ENCODE assay signal across 8 cellular contexts in the genomic region with DNA sequence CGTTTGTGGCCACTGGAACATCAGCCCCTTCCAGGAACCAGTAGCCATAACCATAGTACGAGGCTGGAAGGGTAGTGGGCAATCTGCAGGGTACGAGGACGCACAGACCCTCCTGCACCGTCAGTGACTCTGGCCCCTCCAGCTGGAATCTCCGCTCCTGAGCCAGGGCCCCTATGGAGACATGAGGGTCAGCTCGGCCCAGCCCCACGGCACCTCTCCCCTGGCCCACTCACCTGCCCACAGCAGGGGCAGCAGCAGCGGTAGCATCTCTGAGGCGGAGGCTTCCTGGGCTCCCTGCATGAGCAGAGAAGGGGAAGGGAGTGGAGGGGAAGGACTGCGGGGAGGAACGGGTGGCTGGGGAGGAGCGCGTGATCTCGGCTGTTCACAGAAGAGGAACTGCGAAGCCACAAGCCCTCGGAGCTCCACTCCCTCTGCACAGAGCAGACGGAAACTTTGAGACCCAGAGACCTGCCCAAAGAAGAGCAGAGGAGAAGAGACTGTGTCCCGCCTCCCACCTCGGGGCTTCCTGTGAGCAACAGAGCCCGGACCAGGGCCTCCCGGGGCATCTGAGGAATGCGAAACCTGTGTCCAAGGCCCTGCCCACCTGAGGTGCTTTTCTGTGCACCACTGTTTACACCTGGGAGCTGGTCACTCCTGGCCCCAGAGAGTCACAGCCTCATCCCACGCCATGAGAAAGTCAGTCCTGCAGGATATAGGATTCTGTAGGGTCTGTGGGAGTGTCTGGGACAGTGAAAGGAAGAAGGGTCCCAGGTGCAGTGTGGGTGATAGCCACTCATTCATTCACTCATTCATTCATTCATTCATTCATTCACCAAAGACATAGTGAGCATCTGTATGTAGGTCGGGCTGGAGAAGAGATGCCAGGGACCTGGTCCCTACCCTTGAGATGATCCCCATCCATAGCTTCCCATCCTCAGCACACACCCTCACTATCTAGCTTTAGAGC. TPM values are rescaled to one million over a fixed set of nuclear protein-coding genes. Genes with fewer than 3 reads are reported as not detected.
DNase-seq lines count a peak whose midpoint lies in the region; ATAC-seq, FAIRE-seq and TF ChIP-seq lines count a peak whose summit lies in the region.
"Had no signal": no experiment of that assay in that cellular context is flagged by ENCODE, and none has a peak within 500 bp of the region (broad histone marks: within the 10 kb centered on the region; RNA-seq: fewer than 3 reads in every experiment).

Gene SIGLEC6 (minus strand): TSS at position 322 of the 967 bp plus-strand sequence. CDS start 22 bp downstream, at position 300.

- H3K36me3 ChIP-seq in K562 (ENCODE audit: control insufficient read depth, insufficient read depth, low read length), result no peaks in the 10 kb centered on the region

- 0 out of 4 replicates have a peak, but pooled peaks of 1 of the 2 experiments have one; percentile 16 for TF ChIP-seq RAD21 in K562 (CRISPR knock-in tag; conservative IDR thresholded peaks at IDR 0.05 in 1 of 2, IDR thresholded peaks at IDR 0.05 in 1 of 2)

- H3K27ac ChIP-seq in K562 (ENCODE audit: extremely low read depth, low read depth, low read length) (0 out of 3 replicates have a peak within 1 kb of the TSS, but pooled peaks have one; percentile 24), foreskin keratinocyte (no peak within 1 kb of the TSS)

- WGBS in K562 (ENCODE audit: insufficient coverage, low coverage, missing lambda C conversion rate), result 35% methylated on average over 25 of the region's 25 CpGs

- H3K9me3 ChIP-seq in K562 (replicated peaks; ENCODE audit: control insufficient read depth, insufficient read depth, low read depth, low read length), result no peaks in the 10 kb centered on the region

- in situ Hi-C loops in K562 (cut with MboI), result no loop called here

- BruUV-seq in K562 (replicated peaks; lab: Mats Ljungman, UMichigan), result no TSS peak

- TF ChIP-seq CTCF in K562 (IDR thresholded peaks at IDR 0.05 in 2 of 3, conservative IDR thresholded peaks at IDR 0.05 in 1 of 3; ENCODE audit: insufficient read depth in 2 of 3, low read depth in 1 of 3, low read length in 3 of 3) (no peak), foreskin keratinocyte (conservative IDR thresholded peaks at IDR 0.05) (no peak)

- H4K20me1 ChIP-seq in K562 (replicated peaks; ENCODE audit: control insufficient read depth, insufficient read depth, low read length), result no peaks in the 10 kb centered on the region

- ATAC-seq in GM19324 (IDR thresholded peaks at IDR 0.05; ENCODE audit: low FRiP score, unreplicated experiment) (peak; percentile 59), HG03139 (IDR thresholded peaks at IDR 0.05; ENCODE audit: unreplicated experiment) (peak; percentile 56), K562 (peak; percentile 86), foreskin keratinocyte (no peak), HG03108 (IDR thresholded peaks at IDR 0.05; ENCODE audit: unreplicated experiment) (no peak), HG03280 (IDR thresholded peaks at IDR 0.05; ENCODE audit: unreplicated experiment) (no peak)

- no peak for TF ChIP-seq POLR2A in K562 (conservative IDR thresholded peaks at IDR 0.05)

- intact Hi-C loops in K562 (cut with micrococcal nuclease) (no loop called here), posterior vena cava (cut with DNase I) (no loop called here)

- H3K4me1 ChIP-seq in K562 (replicated peaks in 1 of 2; ENCODE audit: control insufficient read depth in 2 of 2, insufficient read depth in 2 of 2, low read length in 2 of 2) (peaks cover 26 to 27% of the 10 kb centered on the region in 2 experiments), foreskin keratinocyte (no peaks in the 10 kb centered on the region)

- H3K4me3 ChIP-seq in K562, result no peak within 1 kb of the TSS

- FAIRE-seq in K562 (lab: Jason Lieb, UNC), result no peak

- peak within 1 kb of the TSS; percentile 86 for H2AFZ ChIP-seq in K562 (ENCODE audit: low read depth, low read length)

- no peaks in the 10 kb centered on the region for H3K79me2 ChIP-seq in K562 (ENCODE audit: control insufficient read depth, insufficient read depth, low read length)

- H3K9me1 ChIP-seq in K562 (ENCODE audit: control insufficient read depth, insufficient read depth, low read length), result no peaks in the 10 kb centered on the region

- H3K4me2 ChIP-seq in K562 (ENCODE audit: insufficient read depth, low read length), result peak within 1 kb of the TSS; percentile 53

- H3K27me3 ChIP-seq in K562 (ENCODE audit: control insufficient read depth in 2 of 2, insufficient read depth in 2 of 2, low read length in 2 of 2), result no peaks in the 10 kb centered on the region
- H3K27me3 ChIP-seq in foreskin keratinocyte, result no peaks in the 10 kb centered on the region

- peak within 1 kb of the TSS; percentile 23 to 80 for H3K9ac ChIP-seq in K562 (ENCODE audit: insufficient read depth in 1 of 2, low read depth in 2 of 2, low read length in 2 of 2)

- CTCF ChIA-PET in K562 (lab: Yijun Ruan, JAX; ENCODE audit: low intra/inter-chr PET ratio), result no interaction called here

- peak; percentile 55; the same call in 1 of the 2 replicates for TF ChIP-seq EP300 in K562 (IDR thresholded peaks at IDR 0.05; ENCODE audit: low read length)

- DNase-seq in K562 (ENCODE audit: extremely low read depth in 1 of 4, low spot score in 3 of 4), result peak in 1 of 4 experiments; percentile 78
- peak; percentile 90 for DNase-seq in posterior vena cava (ENCODE audit: low spot score)
- no peak for DNase-seq in foreskin keratinocyte

- POLR2A ChIA-PET in K562 (lab: Yijun Ruan, JAX), result interaction anchor here (1.1 to 5.7 kb wide), 3 partner anchors 15 to 62 kb away, joined by 3 to 31 read pairs (median 3); no protein-coding TSS in a partner anchor

TF ChIP-seq in K562, 482 proteins besides CTCF, POLR2A, EP300 and RAD21 (continues in another document):
- TF ChIP-seq, protein P1, sequence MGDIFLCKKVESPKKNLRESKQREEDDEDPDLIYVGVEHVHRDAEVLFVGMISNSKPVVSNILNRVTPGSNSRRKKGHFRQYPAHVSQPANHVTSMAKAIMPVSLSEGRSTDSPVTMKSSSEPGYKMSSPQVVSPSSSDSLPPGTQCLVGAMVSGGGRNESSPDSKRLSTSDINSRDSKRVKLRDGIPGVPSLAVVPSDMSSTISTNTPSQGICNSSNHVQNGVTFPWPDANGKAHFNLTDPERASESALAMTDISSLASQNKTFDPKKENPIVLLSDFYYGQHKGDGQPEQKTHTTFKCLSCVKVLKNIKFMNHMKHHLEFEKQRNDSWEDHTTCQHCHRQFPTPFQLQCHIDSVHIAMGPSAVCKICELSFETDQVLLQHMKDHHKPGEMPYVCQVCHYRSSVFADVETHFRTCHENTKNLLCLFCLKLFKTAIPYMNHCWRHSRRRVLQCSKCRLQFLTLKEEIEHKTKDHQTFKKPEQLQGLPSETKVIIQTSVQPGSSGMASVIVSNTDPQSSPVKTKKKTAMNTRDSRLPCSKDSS (IDR thresholded peaks at IDR 0.05; ENCODE audit: low read depth, partially characterized antibody), result no peak
- TF ChIP-seq PHTF2 (CRISPR knock-in tag; IDR thresholded peaks at IDR 0.05) (no peak), SMAD4 (CRISPR knock-in tag; conservative IDR thresholded peaks at IDR 0.05) (no peak; the same call in 1 of the 2 replicates), PHB2 (IDR thresholded peaks at IDR 0.05; ENCODE audit: low read depth) (no peak), RBM39 (optimal IDR thresholded peaks at IDR 0.05; ENCODE audit: low read depth, low read length) (no peak), BCL6 (CRISPR knock-in tag; IDR thresholded peaks at IDR 0.05) (no peak), MTA1 (IDR thresholded peaks at IDR 0.05; ENCODE audit: borderline replicate concordance) (no peak; the same call in 1 of the 2 replicates), SNAPC5 (CRISPR knock-in tag; IDR thresholded peaks at IDR 0.05) (no peak), ZNF274 (IDR thresholded peaks at IDR 0.05; ENCODE audit: borderline replicate concordance, low read depth, low read length) (no peak), MED1 (CRISPR knock-in tag; IDR thresholded peaks at IDR 0.05; ENCODE audit: borderline replicate concordance) (no peak)
- TF ChIP-seq, protein P2, sequence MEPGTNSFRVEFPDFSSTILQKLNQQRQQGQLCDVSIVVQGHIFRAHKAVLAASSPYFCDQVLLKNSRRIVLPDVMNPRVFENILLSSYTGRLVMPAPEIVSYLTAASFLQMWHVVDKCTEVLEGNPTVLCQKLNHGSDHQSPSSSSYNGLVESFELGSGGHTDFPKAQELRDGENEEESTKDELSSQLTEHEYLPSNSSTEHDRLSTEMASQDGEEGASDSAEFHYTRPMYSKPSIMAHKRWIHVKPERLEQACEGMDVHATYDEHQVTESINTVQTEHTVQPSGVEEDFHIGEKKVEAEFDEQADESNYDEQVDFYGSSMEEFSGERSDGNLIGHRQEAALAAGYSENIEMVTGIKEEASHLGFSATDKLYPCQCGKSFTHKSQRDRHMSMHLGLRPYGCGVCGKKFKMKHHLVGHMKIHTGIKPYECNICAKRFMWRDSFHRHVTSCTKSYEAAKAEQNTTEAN (CRISPR knock-in tag; IDR thresholded peaks at IDR 0.05), result no peak

RNA-seq across cellular contexts. Expression of gene SIGLEC6, which starts in this region (rescaled TPM):
- 0.67 TPM in 1 of 2 replicates, not detected in the other for total RNA-seq in K562 (2011; cell fraction: chromatin; rRNA removed; ENCODE audit: low replicate concordance)
- 0.26 and 0.67 TPM in 2 replicates for total RNA-seq in K562 (2011; cell fraction: nucleolus; rRNA removed)
- total RNA-seq in K562 (2011; cell fraction: nucleoplasm; rRNA removed), result 0.46 and 0.51 TPM in 2 replicates
- total RNA-seq in K562 (2014; rRNA removed) (1.00 and 1.0 TPM in 2 replicates), K562 (2014; rRNA removed; fragmentation: Illumina TruSeq; extraction: Trizol) (0.73 TPM in 2 replicates), K562 (2015; rRNA removed; fragmentation: Illumina TruSeq; extraction: Trizol) (17.5 and 21.9 TPM in 2 replicates), K562 (2021) (0.58 and 0.71 TPM in 2 replicates), posterior vena cava (1 to 10 TPM in 1 of 2 donors, under 1 TPM in 1; 0.86 to 1.6 TPM), foreskin keratinocyte (not detected in 2 replicates)
- polyA plus RNA-seq in K562 (2011; rRNA removed) (0.57 and 1.8 TPM in 2 replicates), K562 (2014; fragmentation: Illumina TruSeq; extraction: Trizol) (0.59 and 0.65 TPM in 2 replicates), K562 (2014; fragmentation: Nextera tagmentation; extraction: Ambion mirVana) (under 1 TPM; 0.03 to 0.13 TPM), K562 (2014; rRNA removed) (0.77 and 0.81 TPM in 2 replicates), foreskin keratinocyte (not detected in 2 replicates)
- polyA plus RNA-seq in K562 (2011; cell fraction: cytosol; rRNA removed), result 0.49 and 1.0 TPM in 2 replicates
- polyA plus RNA-seq in K562 (2011; cell fraction: nucleus; rRNA removed), result 1.4 and 2.2 TPM in 2 replicates
- 7.2 and 41.7 TPM in 2 replicates for polyA plus RNA-seq in K562 (2012)
- polyA minus RNA-seq in K562 (2011; rRNA and poly(A)+ RNA removed), result 0.81 and 1.6 TPM in 2 replicates
- not detected in 2 replicates for polyA minus RNA-seq in K562 (2011; cell fraction: cytosol; rRNA and poly(A)+ RNA removed)
- 0.27 and 1.4 TPM in 2 replicates for polyA minus RNA-seq in K562 (2011; cell fraction: nucleus; rRNA and poly(A)+ RNA removed)
- total RNA-seq: HT1080 had no signal

Comparison
In these comparisons a context has a peak if more than half of its experiments do, and no peak if none do; other contexts are left out.
1. ATAC-seq: peak in GM19324 (single experiment), HG03139 (single experiment) and K562 (single experiment); none in foreskin keratinocyte (single experiment), HG03108 (single experiment) and HG03280 (single experiment).